In the genomic region with DNA sequence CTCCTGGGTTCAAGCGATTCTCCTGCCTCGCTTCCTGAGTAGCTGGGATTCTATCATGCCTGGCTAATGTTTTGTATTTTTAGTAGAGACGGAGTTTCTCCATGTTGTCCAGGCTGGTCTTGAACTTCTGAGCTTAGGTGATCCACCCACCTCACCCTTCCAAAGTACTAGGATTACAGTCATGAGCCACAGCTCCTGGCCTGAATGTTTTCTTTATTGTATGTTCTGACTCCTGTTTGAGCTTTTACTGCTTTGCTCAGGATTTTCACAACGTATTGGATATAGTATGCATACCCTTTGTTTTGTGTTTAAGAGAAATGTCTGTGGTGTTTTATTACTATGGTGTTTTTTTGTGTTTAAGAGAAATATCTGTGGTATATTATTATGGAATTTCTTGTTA, we compare ENCODE assay signal across 11 cellular contexts. TPM values are rescaled to one million over a fixed set of nuclear protein-coding genes. Genes with fewer than 3 reads are reported as not detected.
DNase-seq lines count a peak whose midpoint lies in the region; ATAC-seq and TF ChIP-seq lines count a peak whose summit lies in the region.
"Had no signal": no experiment of that assay in that cellular context is flagged by ENCODE, and none has a peak within 500 bp of the region (broad histone marks: within the 10 kb centered on the region; RNA-seq: fewer than 3 reads in every experiment).

No MANE protein-coding gene starts in this region.

- H3K4me3 Mint-ChIP-seq in MCF 10A (ENCODE audit: unreplicated experiment) (no peak overlapping the region), activated B cell treated with CpG ODN at 0.5 μM for 24 hours (no peak overlapping the region)
- H3K4me3 Mint-ChIP-seq in stimulated activated naive CD8-positive, alpha-beta T cell treated with anti-CD3 and anti-CD28 coated beads, Interleukin-15, amount 100 ng/mL, for 72 hours, result peak overlapping the region; percentile 80 to 82

- peaks cover 0 to 4% of the 10 kb centered on the region in 2 donors for H3K4me1 ChIP-seq in breast epithelium

- CTCF ChIA-PET in MCF 10A (lab: Yijun Ruan, JAX) (interaction anchor here (0.6 to 1.4 kb wide), 7 partner anchors 12 to 762 kb away, joined by 3 to 10 read pairs (median 4); no protein-coding TSS in a partner anchor), activated B cell treated with CpG ODN at 0.5 μM for 24 hours (lab: Charles Lee) (interaction anchor here (1.2 kb wide), 1 partner anchor 32 kb away, joined by 3 read pairs; no protein-coding TSS in a partner anchor)

- DNase-seq in MCF 10A (ENCODE audit: unreplicated experiment) (no peak), breast epithelium (ENCODE audit: low spot score in 2 of 2) (no peak), activated B cell treated with CpG ODN at 0.5 μM for 24 hours (no peak), left colon (no peak), HT-29 (ENCODE audit: low spot score) (no peak), activated gamma-delta T cell (lab: John Stamatoyannopoulos, UW) (no peak), RPMI8226 (no peak)
- DNase-seq in stimulated activated naive CD8-positive, alpha-beta T cell treated with anti-CD3 and anti-CD28 coated beads, Interleukin-15, amount 100 ng/mL, for 72 hours, result no peak
- DNase-seq: NCI-H524 treated with DMSO at 0.1 percent for 48 hours; stimulated activated naive CD4-positive, alpha-beta T cell had no signal

- no peak overlapping the region for H3K4me3 ChIP-seq in breast epithelium
- H3K4me3 ChIP-seq: SJSA1 had no signal

- intact Hi-C loops in MCF 10A (cut with micrococcal nuclease), result loop anchor here (10.0 kb wide), 1 partner anchor 372 kb away; a partner anchor contains a TSS
- intact Hi-C loops in breast epithelium (cut with DNase I; ENCODE audit: low total_unique reads), result no loop called here
- intact Hi-C loops in activated B cell treated with CpG ODN at 0.5 μM for 24 hours (cut with micrococcal nuclease), result loop anchor here (1.0 kb wide), 1 partner anchor 7 kb away; no protein-coding TSS in a partner anchor
- intact Hi-C loops in left colon (cut with DNase I, micrococcal nuclease), result no loop called here

- H3K27ac ChIP-seq in breast epithelium, result no peak overlapping the region
- H3K27ac ChIP-seq: SJSA1 had no signal

- no peak for ATAC-seq in activated B cell treated with CpG ODN at 0.5 μM for 24 hours (ENCODE audit: low read depth)
- ATAC-seq in left colon, result peak; percentile 42
- no peak for ATAC-seq in stimulated activated naive CD8-positive, alpha-beta T cell treated with anti-CD3 and anti-CD28 coated beads, Interleukin-15, amount 100 ng/mL, for 72 hours

- TF ChIP-seq CTCF in MCF 10A (IDR thresholded peaks at IDR 0.05; ENCODE audit: unreplicated experiment), result no peak
- no peak for TF ChIP-seq CTCF in breast epithelium (IDR thresholded peaks at IDR 0.05)
- TF ChIP-seq CTCF in activated B cell treated with CpG ODN at 0.5 μM for 24 hours (IDR thresholded peaks at IDR 0.05), result no peak

- H3K9me3 ChIP-seq in breast epithelium, result peaks cover 15 to 27% of the 10 kb centered on the region in 2 donors
- H3K9me3 ChIP-seq: SJSA1 had no signal

- peak overlapping the region; percentile 91 for H3K27ac Mint-ChIP-seq in MCF 10A (ENCODE audit: low read depth, unreplicated experiment)
- H3K27ac Mint-ChIP-seq in activated B cell treated with CpG ODN at 0.5 μM for 24 hours, result peak overlapping the region; percentile 90
- H3K27ac Mint-ChIP-seq in stimulated activated naive CD8-positive, alpha-beta T cell treated with anti-CD3 and anti-CD28 coated beads, Interleukin-15, amount 100 ng/mL, for 72 hours, result peak overlapping the region in 1 of 2 donors; percentile 78

- BruUV-seq in MCF 10A (replicated peaks; lab: Mats Ljungman, UMichigan), result no TSS peak

- no peaks in the 10 kb centered on the region for H3K9me3 Mint-ChIP-seq in MCF 10A (ENCODE audit: unreplicated experiment)
- peaks cover 3% of the 10 kb centered on the region for H3K9me3 Mint-ChIP-seq in activated B cell treated with CpG ODN at 0.5 μM for 24 hours
- peaks cover 0 to 5% of the 10 kb centered on the region in 2 donors for H3K9me3 Mint-ChIP-seq in stimulated activated naive CD8-positive, alpha-beta T cell treated with anti-CD3 and anti-CD28 coated beads, Interleukin-15, amount 100 ng/mL, for 72 hours

- POLR2A ChIA-PET in MCF 10A (lab: Yijun Ruan, JAX) (interaction anchor here (0.9 to 4.1 kb wide), 4 partner anchors 12 to 37 kb away, joined by 3 to 18 read pairs (median 6); a partner anchor contains a TSS), activated B cell treated with CpG ODN at 0.5 μM for 24 hours (lab: Charles Lee) (interaction anchor here (0.6 to 1.8 kb wide), 5 partner anchors 9 to 163 kb away, joined by 3 to 7 read pairs (median 5); a partner anchor contains a TSS)

- H3K4me1 Mint-ChIP-seq in MCF 10A (ENCODE audit: insufficient read depth, unreplicated experiment), result peaks cover 27% of the 10 kb centered on the region
- H3K4me1 Mint-ChIP-seq in activated B cell treated with CpG ODN at 0.5 μM for 24 hours, result peaks cover 76% of the 10 kb centered on the region
- peaks cover 77% of the 10 kb centered on the region for H3K4me1 Mint-ChIP-seq in stimulated activated naive CD8-positive, alpha-beta T cell treated with anti-CD3 and anti-CD28 coated beads, Interleukin-15, amount 100 ng/mL, for 72 hours

- H3K27me3 Mint-ChIP-seq in MCF 10A (ENCODE audit: insufficient read depth, unreplicated experiment), result no peaks in the 10 kb centered on the region
- H3K27me3 Mint-ChIP-seq in activated B cell treated with CpG ODN at 0.5 μM for 24 hours, result no peaks in the 10 kb centered on the region
- no peaks in the 10 kb centered on the region for H3K27me3 Mint-ChIP-seq in stimulated activated naive CD8-positive, alpha-beta T cell treated with anti-CD3 and anti-CD28 coated beads, Interleukin-15, amount 100 ng/mL, for 72 hours

- no peaks in the 10 kb centered on the region for H3K27me3 ChIP-seq in breast epithelium
- H3K27me3 ChIP-seq: SJSA1 had no signal

- no peak for TF ChIP-seq POLR2A in breast epithelium (IDR thresholded peaks at IDR 0.05)

- H3K36me3 Mint-ChIP-seq in MCF 10A (ENCODE audit: insufficient read depth, unreplicated experiment) (no peaks in the 10 kb centered on the region), activated B cell treated with CpG ODN at 0.5 μM for 24 hours (ENCODE audit: low read depth) (peaks cover 57% of the 10 kb centered on the region)

- H3K36me3 ChIP-seq in breast epithelium, result no peaks in the 10 kb centered on the region
- H3K36me3 ChIP-seq: SJSA1 had no signal

RNA-seq across cellular contexts. Expression of a gene that starts 37.2 kb away (rescaled TPM):
- total RNA-seq in MCF 10A (2022) (29.4 and 33.1 TPM in 2 replicates), breast epithelium (10 to 100 TPM; 45.4 to 81.2 (median 48.8) TPM), activated B cell treated with CpG ODN at 0.5 μM for 24 hours (142 and 153 TPM in 2 replicates), left colon (10 to 100 TPM; 42.9 to 46.3 TPM)
- total RNA-seq in HT-29 (2014; rRNA removed; shearing (Covaris generic)), result 10.4 and 11.1 TPM in 2 replicates

Comparison
In these comparisons a context has a peak if more than half of its experiments do, and no peak if none do; other contexts are left out.
1. intact Hi-C loops: an anchor here in MCF 10A (10.0 kb wide) and activated B cell treated with CpG ODN at 0.5 μM for 24 hours (1.0 kb wide); none called in breast epithelium and left colon.
2. H3K4me3 Mint-ChIP-seq: peak in stimulated activated naive CD8-positive, alpha-beta T cell treated with anti-CD3 and anti-CD28 coated beads, Interleukin-15, amount 100 ng/mL, for 72 hours (2 of 2); none in MCF 10A (single experiment) and activated B cell treated with CpG ODN at 0.5 μM for 24 hours (single experiment).